13 cellular contexts compared by ENCODE assay signal in genomic region chr17:28473542-28473941, GRCh38. TPM values are rescaled to one million over a fixed set of nuclear protein-coding genes. Genes with fewer than 3 reads are reported as not detected.
DNase-seq lines count a peak whose midpoint lies in the region; FAIRE-seq and TF ChIP-seq lines count a peak whose summit lies in the region.
"Had no signal": no experiment of that assay in that cellular context is flagged by ENCODE, and none has a peak within 500 bp of the region (broad histone marks: within the 10 kb centered on the region; RNA-seq: fewer than 3 reads in every experiment).

Gene SLC13A2 (plus strand): TSS chr17:28473644. CDS start chr17:28473713, 69 bp downstream.

- intact Hi-C loops in kidney (cut with DNase I), result no loop called here
- intact Hi-C loops in transverse colon (cut with DNase I; ENCODE audit: low total_unique reads), result no loop called here

- DNase-seq in activated effector memory CD4-positive, alpha-beta T cell treated with anti-CD3 and anti-CD28 coated beads, Interleukin-2, amount 50 U/mL, for 16 hours, result peak; percentile 41
- DNase-seq in activated effector memory CD4-positive, alpha-beta T cell treated with Interleukin-2 at 50 U/mL for 16 hours, result no peak
- DNase-seq in Peyer's patch (peak in 2 of 3 donors; percentile 74 to 80), kidney (no peak), transverse colon (peak; percentile 64), islet precursor cell (no peak), GM13976 (ENCODE audit: low spot score) (no peak), NCI-H510A (lab: John Stamatoyannopoulos, UW) (no peak)
- DNase-seq: adrenal gland, dermis blood vessel endothelial cell, midbrain, NCI-H187 had no signal

- peaks cover 0 to 23% (median 1%) of the 10 kb centered on the region in 4 donors for H3K4me1 ChIP-seq in Peyer's patch
- H3K4me1 ChIP-seq in kidney (ENCODE audit: control insufficient read depth in 1 of 2, insufficient read depth in 1 of 2, low read depth in 1 of 2, low read length in 2 of 2), result peaks cover 0 to 3% of the 10 kb centered on the region in 2 donors
- peaks cover 3 to 39% (median 18%) of the 10 kb centered on the region in 4 donors for H3K4me1 ChIP-seq in transverse colon
- H3K4me1 ChIP-seq: adrenal gland, tibial artery had no signal

- H3K27me3 ChIP-seq in Peyer's patch, result no peaks in the 10 kb centered on the region
- no peaks in the 10 kb centered on the region for H3K27me3 ChIP-seq in transverse colon
- H3K27me3 ChIP-seq: adrenal gland had no signal

- H3K4me3 ChIP-seq in Peyer's patch (peak within 1 kb of the TSS in 3 of 4 donors; percentile 19 to 66 (median 59)), kidney (ENCODE audit: low read length in 2 of 2) (peak within 1 kb of the TSS; percentile 59 to 65), transverse colon (peak within 1 kb of the TSS in 1 of 4 donors; percentile 0)
- H3K4me3 ChIP-seq: adrenal gland, tibial artery had no signal

- H3K9me3 ChIP-seq in Peyer's patch (no peaks in the 10 kb centered on the region), kidney (ENCODE audit: control insufficient read depth in 1 of 2, low read length in 2 of 2) (no peaks in the 10 kb centered on the region), transverse colon (no peaks in the 10 kb centered on the region)
- H3K9me3 ChIP-seq: adrenal gland, tibial artery had no signal

- peak; percentile 97 to 99 for TF ChIP-seq POLR2A in Peyer's patch (IDR thresholded peaks at IDR 0.05)
- peak; percentile 51 for TF ChIP-seq POLR2A in transverse colon (IDR thresholded peaks at IDR 0.05)

- peak within 1 kb of the TSS in 1 of 2 donors; percentile 42 for H3K9ac ChIP-seq in kidney (ENCODE audit: low read length in 2 of 2)

- 65% methylated on average over 5 of the region's 5 CpGs; no CpG with 5 or more reads in 1 of the 2 donors for WGBS in transverse colon (ENCODE audit: low coverage in 1 of 2), 2 donors

- H3K27ac ChIP-seq in Peyer's patch, result peak within 1 kb of the TSS in 3 of 4 donors; percentile 63 to 94 (median 76)
- peak within 1 kb of the TSS in 1 of 2 donors; percentile 12 for H3K27ac ChIP-seq in kidney (ENCODE audit: low read depth in 2 of 2, low read length in 2 of 2)
- peak within 1 kb of the TSS; percentile 40 to 65 (median 63) for H3K27ac ChIP-seq in transverse colon
- H3K27ac ChIP-seq: adrenal gland, tibial artery had no signal

- in situ Hi-C loops in transverse colon (cut with MboI; ENCODE audit: low pct_ligation_motif_present in 1 of 4, low pct_unique_long_range_greater_than_20kb in 1 of 4, low sequenced_read_pairs in 3 of 4), result no loop called here
- in situ Hi-C loops in GM13976 (cut with MboI; ENCODE audit: low sequenced_read_pairs, unreplicated experiment), result no loop called here

- H3K36me3 ChIP-seq in Peyer's patch (no peaks in the 10 kb centered on the region), kidney (ENCODE audit: control insufficient read depth in 1 of 2, insufficient read depth in 2 of 2, low read length in 2 of 2) (no peaks in the 10 kb centered on the region), transverse colon (no peaks in the 10 kb centered on the region)
- H3K36me3 ChIP-seq: adrenal gland, tibial artery had no signal

- FAIRE-seq in kidney (lab: Jason Lieb, UNC), result peak; percentile 51

- TF ChIP-seq CTCF in Peyer's patch (IDR thresholded peaks at IDR 0.05) (peak in 4 of 6 experiments; percentile 8 to 66 (median 59)), kidney (IDR thresholded peaks at IDR 0.05; ENCODE audit: borderline replicate concordance, extremely low read depth, insufficient read depth) (no peak), transverse colon (IDR thresholded peaks at IDR 0.05) (peak in 2 of 5 experiments; percentile 23 to 49), GM13976 (IDR thresholded peaks at IDR 0.05; ENCODE audit: borderline replicate concordance, control extremely low read depth, extremely low read depth, insufficient read depth, missing control alignments) (no peak)

- no peak for TF ChIP-seq EP300 in transverse colon (IDR thresholded peaks at IDR 0.05; ENCODE audit: low read depth)

RNA-seq across cellular contexts. Expression of gene SLC13A2, which starts in this region (rescaled TPM):
- total RNA-seq in Peyer's patch, result 100 to 1,000 TPM in 3 of 4 donors, 10 to 100 TPM in 1; 11.6 to 612 (median 544) TPM
- 1.1 TPM for total RNA-seq in kidney
- polyA plus RNA-seq in kidney (ENCODE audit: insufficient read depth, low read depth, low replicate concordance), result 69.0 TPM
- total RNA-seq in transverse colon, result 10 to 100 TPM in 3 of 4 donors, not detected in 1; 49.7 to 95.0 (median 50.3) TPM
- total RNA-seq: adrenal gland, dermis blood vessel endothelial cell had no signal

Comparison
In these comparisons a context has a peak if more than half of its experiments do, and no peak if none do; other contexts are left out.
1. DNase-seq: peak in activated effector memory CD4-positive, alpha-beta T cell treated with anti-CD3 and anti-CD28 coated beads, Interleukin-2, amount 50 U/mL, for 16 hours (single experiment), Peyer's patch (2 of 3) and transverse colon (single experiment); none in activated effector memory CD4-positive, alpha-beta T cell treated with Interleukin-2 at 50 U/mL for 16 hours (single experiment), kidney (single experiment), islet precursor cell (single experiment), GM13976 (single experiment) and NCI-H510A (single experiment).
2. CTCF ChIP-seq: peak in Peyer's patch (4 of 6); none in kidney (single experiment) and GM13976 (single experiment).